ENCODE assay signal across 33 cellular contexts in the genomic region with DNA sequence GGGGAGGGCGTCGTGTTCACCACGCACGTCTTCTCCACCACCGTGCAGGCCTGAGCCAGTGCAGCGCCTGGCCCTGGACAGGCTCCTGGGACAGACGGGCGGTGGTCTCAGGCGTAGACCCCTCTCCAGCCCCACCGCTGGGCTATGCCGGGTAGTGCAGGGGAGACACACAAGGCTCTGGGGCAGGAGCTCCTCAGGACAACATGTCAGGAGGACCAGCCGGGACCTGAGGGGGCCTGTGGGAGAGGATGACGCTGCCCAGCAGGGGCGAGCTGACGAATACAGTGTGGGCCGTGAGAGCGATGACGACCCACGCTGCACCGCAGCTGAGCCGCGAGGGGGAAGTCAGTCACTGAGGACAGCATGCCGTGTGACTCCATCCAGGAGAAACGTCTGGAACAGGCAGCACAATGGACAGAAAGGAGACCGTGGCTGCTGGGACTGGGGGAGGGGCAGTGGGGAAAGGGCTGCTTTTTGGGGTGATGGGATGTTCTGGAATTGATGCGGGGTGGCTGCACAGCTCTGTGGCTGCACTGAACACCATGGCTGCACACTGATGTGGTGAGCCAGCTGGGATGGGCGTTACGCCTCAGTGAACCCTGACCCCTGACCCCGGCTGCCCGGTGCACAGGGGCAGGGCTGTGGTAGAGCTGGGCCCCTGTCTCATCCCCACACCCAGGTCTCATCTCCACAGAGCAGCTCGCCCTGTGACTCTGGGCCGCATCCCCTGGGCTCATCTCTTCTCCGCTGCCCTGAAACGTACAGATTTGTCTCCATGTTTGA. TPM values are rescaled to one million over a fixed set of nuclear protein-coding genes. Genes with fewer than 3 reads are reported as not detected.
DNase-seq lines count a peak whose midpoint lies in the region; ATAC-seq, FAIRE-seq and TF ChIP-seq lines count a peak whose summit lies in the region.
"Had no signal": no experiment of that assay in that cellular context is flagged by ENCODE, and none has a peak within 500 bp of the region (broad histone marks: within the 10 kb centered on the region; RNA-seq: fewer than 3 reads in every experiment).

No MANE protein-coding gene starts in this region.

- no peak overlapping the region for H2AFZ ChIP-seq in HepG2 (ENCODE audit: low read length)

- no peaks in the 10 kb centered on the region for H3K79me2 ChIP-seq in HepG2 (ENCODE audit: insufficient read depth, low read length)

- H3K4me2 ChIP-seq in HepG2 (ENCODE audit: low read depth, low read length): no peak overlapping the region

- H3K9me3 Mint-ChIP-seq in WTC11: no peaks in the 10 kb centered on the region
- H3K9me3 Mint-ChIP-seq: CD8-positive, alpha-beta T cell; dendritic cell treated with granulocyte-macrophage colony-stimulating factor and Interleukin-4, amounts not matched to agents 40 ng/mL and 50 ng/mL, for 4 days; naive B cell; stimulated activated naive B cell treated with anti-CD40 and anti-IgM and Interleukin-4, amounts not matched to agents 10 μg/mL and 1 μg/mL and 100 μg/mL, for 72 hours had no signal

- no peak for TF ChIP-seq EP300 in HepG2 (IDR thresholded peaks at IDR 0.05; ENCODE audit: low read depth in 2 of 2, low read length in 2 of 2)
- no peak for TF ChIP-seq EP300 in HepG2 (CRISPR knock-in tag; IDR thresholded peaks at IDR 0.05; ENCODE audit: borderline replicate concordance)

- CTCF ChIA-PET in HepG2 (lab: Yijun Ruan, JAX; ENCODE audit: low intra/inter-chr PET ratio, low total read pairs): no interaction called here
- CTCF ChIA-PET in WTC11 (lab: Charles Lee): interaction anchor here (0.5 to 1.7 kb wide), 8 partner anchors 12 to 34 kb away, joined by 3 to 7 read pairs (median 6); a partner anchor contains a TSS

- no peaks in the 10 kb centered on the region for H3K9me3 ChIP-seq in HepG2 (ENCODE audit: low read length)
- H3K9me3 ChIP-seq in right lobe of liver: no peaks in the 10 kb centered on the region
- H3K9me3 ChIP-seq in kidney (ENCODE audit: control insufficient read depth in 1 of 2, low read length in 2 of 2): no peaks in the 10 kb centered on the region
- H3K9me3 ChIP-seq: BE2C, ovary, Peyer's patch, suprapubic skin, uterus had no signal

- no peak for TF ChIP-seq RAD21 in HepG2 (CRISPR knock-in tag; IDR thresholded peaks at IDR 0.05)

- H3K36me3 ChIP-seq in HepG2 (replicated peaks in 1 of 2; ENCODE audit: control insufficient read depth in 1 of 2, insufficient read depth in 2 of 2, low read length in 2 of 2): peaks cover 43 to 84% of the 10 kb centered on the region in 2 experiments; a peak in 4 of 5 replicates
- peaks cover 0 to 29% (median 16%) of the 10 kb centered on the region in 4 donors for H3K36me3 ChIP-seq in right lobe of liver
- peaks cover 20 to 47% of the 10 kb centered on the region in 2 donors for H3K36me3 ChIP-seq in kidney (ENCODE audit: control insufficient read depth in 1 of 2, insufficient read depth in 2 of 2, low read length in 2 of 2)
- H3K36me3 ChIP-seq: ovary, uterus had no signal

- H3K4me1 Mint-ChIP-seq in WTC11: no peaks in the 10 kb centered on the region
- H3K4me1 Mint-ChIP-seq: activated CD4-positive, alpha-beta T cell treated with anti-CD3 and anti-CD28 coated beads for 36 hours; naive B cell; stimulated activated naive B cell treated with anti-CD40 and anti-IgM and Interleukin-4, amounts not matched to agents 10 μg/mL and 1 μg/mL and 100 μg/mL, for 72 hours had no signal

- WGBS in HepG2 (ENCODE audit: low lambda C conversion rate): 97% methylated on average over 28 of the region's 34 CpGs
- WGBS in right lobe of liver (ENCODE audit: insufficient coverage, low coverage, low lambda C conversion rate, missing lambda C conversion rate): 93% methylated on average over 9 of the region's 34 CpGs

- H3K27ac ChIP-seq in HepG2 (ENCODE audit: extremely low read length, insufficient read depth, low read length): no peak overlapping the region
- H3K27ac ChIP-seq in right lobe of liver: no peak overlapping the region
- H3K27ac ChIP-seq in kidney (ENCODE audit: low read depth in 2 of 2, low read length in 2 of 2): no peak overlapping the region
- H3K27ac ChIP-seq: ovary, Peyer's patch, skin epidermis, suprapubic skin, uterus had no signal

- no peak overlapping the region for H3K27ac Mint-ChIP-seq in WTC11
- H3K27ac Mint-ChIP-seq: activated CD4-positive, alpha-beta T cell treated with anti-CD3 and anti-CD28 coated beads for 36 hours; CD8-positive, alpha-beta T cell; dendritic cell treated with granulocyte-macrophage colony-stimulating factor and Interleukin-4, amounts not matched to agents 40 ng/mL and 50 ng/mL, for 4 days had no signal

- H3K4me3 Mint-ChIP-seq in WTC11: no peak overlapping the region
- H3K4me3 Mint-ChIP-seq: activated CD4-positive, alpha-beta T cell treated with anti-CD3 and anti-CD28 coated beads for 36 hours; CD8-positive, alpha-beta T cell; dendritic cell treated with granulocyte-macrophage colony-stimulating factor and Interleukin-4, amounts not matched to agents 40 ng/mL and 50 ng/mL, for 4 days; naive B cell; stimulated activated naive B cell treated with anti-CD40 and anti-IgM and Interleukin-4, amounts not matched to agents 10 μg/mL and 1 μg/mL and 100 μg/mL, for 72 hours had no signal

- H3K36me3 Mint-ChIP-seq in WTC11: peaks cover 70% of the 10 kb centered on the region

- ATAC-seq in HepG2 (peak; percentile 13; the same call in 1 of the 3 replicates), right lobe of liver (no peak), WTC11 (peak; percentile 76)
- ATAC-seq: activated CD4-positive, alpha-beta T cell treated with anti-CD3 and anti-CD28 coated beads for 36 hours; CD8-positive, alpha-beta T cell; esophagus mucosa; stimulated activated naive B cell treated with anti-CD40 and anti-IgM and Interleukin-4, amounts not matched to agents 10 μg/mL and 1 μg/mL and 100 μg/mL, for 72 hours had no signal

- POLR2A ChIA-PET in HepG2 (lab: Yijun Ruan, JAX): no interaction called here
- POLR2A ChIA-PET in WTC11 (lab: Charles Lee): interaction anchor here (0.6 kb wide), 2 partner anchors 9 to 174 kb away, joined by 5 read pairs; no protein-coding TSS in a partner anchor

- BruUV-seq in HepG2 (replicated peaks; lab: Mats Ljungman, UMichigan): no TSS peak

- H3K9ac ChIP-seq in HepG2 (ENCODE audit: insufficient read depth, low read depth, low read length) (no peak overlapping the region), kidney (ENCODE audit: low read length in 2 of 2) (no peak overlapping the region)

- TF ChIP-seq CTCF in HepG2 (CRISPR knock-in tag; IDR thresholded peaks at IDR 0.05) (no peak), right lobe of liver (IDR thresholded peaks at IDR 0.05) (no peak), WTC11 (IDR thresholded peaks at IDR 0.05) (no peak), kidney (IDR thresholded peaks at IDR 0.05; ENCODE audit: borderline replicate concordance, extremely low read depth, insufficient read depth) (no peak)

- FAIRE-seq in HepG2 (lab: Jason Lieb, UNC) (no peak), kidney (lab: Jason Lieb, UNC) (no peak)
- FAIRE-seq: GM12892, keratinocyte had no signal

- H3K4me1 ChIP-seq in HepG2 (ENCODE audit: insufficient read depth, low read length): no peaks in the 10 kb centered on the region
- peaks cover 0 to 10% (median 3%) of the 10 kb centered on the region in 4 donors for H3K4me1 ChIP-seq in right lobe of liver
- no peaks in the 10 kb centered on the region for H3K4me1 ChIP-seq in kidney (ENCODE audit: control insufficient read depth in 1 of 2, insufficient read depth in 1 of 2, low read depth in 1 of 2, low read length in 2 of 2)
- H3K4me1 ChIP-seq: BE2C, Peyer's patch, suprapubic skin, uterus had no signal

- in situ Hi-C loops in HepG2 (cut with HindIII; ENCODE audit: extremely low pct_ligation_motif_present, low pct_unique_long_range_greater_than_20kb): no loop called here
- in situ Hi-C loops in G401 (cut with HindIII; ENCODE audit: low sequenced_read_pairs): no loop called here

- intact Hi-C loops in HepG2 (cut with micrococcal nuclease; ENCODE audit: unreplicated experiment): no loop called here
- intact Hi-C loops in right lobe of liver (cut with DNase I): no loop called here
- intact Hi-C loops in kidney (cut with DNase I): no loop called here

- H4K20me1 ChIP-seq in HepG2 (ENCODE audit: insufficient read depth, low read length): no peaks in the 10 kb centered on the region

- no peak for DNase-seq in HepG2 (ENCODE audit: low spot score)
- DNase-seq in right lobe of liver: no peak
- peak; percentile 60 for DNase-seq in WTC11 (ENCODE audit: low spot score)
- DNase-seq in kidney: peak; percentile 56
- no peak for DNase-seq in activated CD4-positive, alpha-beta T cell treated with anti-CD3 and anti-CD28 coated beads, Interleukin-2, amount 50 U/mL, for 4 hours
- no peak for DNase-seq in G401 (ENCODE audit: low spot score)
- DNase-seq in amniotic stem cell (lab: John Stamatoyannopoulos, UW): no peak
- DNase-seq: ACHN; activated CD4-positive, alpha-beta T cell treated with anti-CD3 and anti-CD28 coated beads for 36 hours; activated CD8-positive, alpha-beta memory T cell treated with anti-CD3 and anti-CD28 coated beads for 24 hours; activated effector memory CD4-positive, alpha-beta T cell treated with Interleukin-2 at 50 U/mL for 16 hours; BE2C; CD8-positive, alpha-beta T cell; DMS 273 treated with DMSO at 0.1 percent for 48 hours; head of caudate nucleus; IMR-90; midbrain; naive B cell; NCI-H2107; NCI-H345; NCI-H69; ovary; Peyer's patch; SIG-M5; stimulated activated naive B cell treated with anti-CD40 and anti-IgM and Interleukin-4, amounts not matched to agents 10 μg/mL and 1 μg/mL and 100 μg/mL, for 72 hours; SW 1271; uterus had no signal

- H3K4me3 ChIP-seq in HepG2 (replicated peaks in 1 of 3; ENCODE audit: insufficient read depth in 1 of 3, low read depth in 2 of 3, low read length in 3 of 3) (no peak overlapping the region), right lobe of liver (no peak overlapping the region), kidney (ENCODE audit: low read length in 2 of 2) (no peak overlapping the region)
- H3K4me3 ChIP-seq: ovary, Peyer's patch, skin epidermis, suprapubic skin, uterus had no signal

- H3K27me3 Mint-ChIP-seq in WTC11 (ENCODE audit: low read depth): no peaks in the 10 kb centered on the region
- H3K27me3 Mint-ChIP-seq: activated CD4-positive, alpha-beta T cell treated with anti-CD3 and anti-CD28 coated beads for 36 hours; dendritic cell treated with granulocyte-macrophage colony-stimulating factor and Interleukin-4, amounts not matched to agents 40 ng/mL and 50 ng/mL, for 4 days; naive B cell; stimulated activated naive B cell treated with anti-CD40 and anti-IgM and Interleukin-4, amounts not matched to agents 10 μg/mL and 1 μg/mL and 100 μg/mL, for 72 hours had no signal

- TF ChIP-seq POLR2A in HepG2 (IDR thresholded peaks at IDR 0.05; ENCODE audit: insufficient read depth in 1 of 2, low read depth in 2 of 2, low read length in 2 of 2) (no peak; a peak in 1 of 4 replicates), right lobe of liver (IDR thresholded peaks at IDR 0.05) (no peak)

- H3K27me3 ChIP-seq in HepG2 (ENCODE audit: control insufficient read depth in 1 of 2, insufficient read depth in 2 of 2, low read length in 2 of 2) (no peaks in the 10 kb centered on the region), right lobe of liver (no peaks in the 10 kb centered on the region)
- H3K27me3 ChIP-seq: BE2C, ovary, Peyer's patch, suprapubic skin, uterus had no signal

RNA-seq across cellular contexts. Expression of a gene that starts 20.2 kb away (rescaled TPM):
- total RNA-seq in HepG2 (2016; rRNA removed; fragmentation: Illumina TruSeq; extraction: Trizol): 3.7 and 7.1 TPM in 2 replicates
- total RNA-seq in HepG2 (2016; cell fraction: cytosol; rRNA removed; fragmentation: Illumina TruSeq; extraction: Trizol; ENCODE audit: low read depth): 9.5 and 9.7 TPM in 2 replicates
- total RNA-seq in HepG2 (2016; cell fraction: insoluble cytoplasmic fraction; rRNA removed; fragmentation: Illumina TruSeq; extraction: Trizol): 4.1 and 7.3 TPM in 2 replicates
- 11.1 and 12.4 TPM in 2 replicates for total RNA-seq in HepG2 (2016; cell fraction: membrane; rRNA removed; fragmentation: Illumina TruSeq; extraction: Trizol)
- 11.8 and 13.6 TPM in 2 replicates for total RNA-seq in HepG2 (2016; cell fraction: nucleus; rRNA removed; fragmentation: Illumina TruSeq; extraction: Trizol)
- polyA plus RNA-seq in HepG2 (2011; rRNA removed): 11.1 and 13.0 TPM in 2 replicates
- polyA plus RNA-seq in HepG2 (2011; cell fraction: cytosol; rRNA removed): 5.4 and 7.4 TPM in 2 replicates
- polyA plus RNA-seq in HepG2 (2011; cell fraction: nucleus; rRNA removed): 37.1 and 37.7 TPM in 2 replicates
- polyA plus RNA-seq in HepG2 (2012): 7.2 and 10.3 TPM in 2 replicates
- polyA plus RNA-seq in HepG2 (2016; cell fraction: cytosol; fragmentation: Illumina TruSeq; extraction: Trizol; ENCODE audit: low read depth): 10.1 and 11.6 TPM in 2 replicates
- 2.9 and 3.5 TPM in 2 replicates for polyA plus RNA-seq in HepG2 (2016; cell fraction: insoluble cytoplasmic fraction; fragmentation: Illumina TruSeq; extraction: Trizol; ENCODE audit: low read depth)
- polyA plus RNA-seq in HepG2 (2016; cell fraction: membrane; fragmentation: Illumina TruSeq; extraction: Trizol; ENCODE audit: low read depth): 9.6 and 10.1 TPM in 2 replicates
- 15.7 and 20.9 TPM in 2 replicates for polyA plus RNA-seq in HepG2 (2016; cell fraction: nucleus; fragmentation: Illumina TruSeq; extraction: Trizol; ENCODE audit: insufficient read depth, low read depth)
- 12.4 and 52.9 TPM in 2 replicates for polyA minus RNA-seq in HepG2 (2011; rRNA and poly(A)+ RNA removed; ENCODE audit: low replicate concordance)
- 3.9 and 4.6 TPM in 2 replicates for polyA minus RNA-seq in HepG2 (2011; cell fraction: cytosol; rRNA and poly(A)+ RNA removed)
- polyA minus RNA-seq in HepG2 (2011; cell fraction: nucleus; rRNA and poly(A)+ RNA removed): 13.1 and 20.5 TPM in 2 replicates
- 1 to 10 TPM; 1.4 to 6.2 (median 3.1) TPM for total RNA-seq in right lobe of liver
- 13.5 to 15.7 TPM (median 13.9 TPM) in 3 replicates for total RNA-seq in WTC11 (2021)
- 16.1 TPM for total RNA-seq in kidney
- 116 TPM for polyA plus RNA-seq in kidney (ENCODE audit: insufficient read depth, low read depth, low replicate concordance)
- total RNA-seq in G401 (2014; rRNA removed; shearing (Covaris generic)): 9.4 and 15.4 TPM in 2 replicates

RNA-seq across cellular contexts. Expression of a gene that starts 42.6 kb away (rescaled TPM):
- total RNA-seq in HepG2 (2016; rRNA removed; fragmentation: Illumina TruSeq; extraction: Trizol) (112 and 127 TPM in 2 replicates), right lobe of liver (100 to 1,000 TPM in 4 of 6 experiments, 10 to 100 TPM in 2; 93.4 to 169 (median 123) TPM), WTC11 (2021) (275 to 290 TPM (median 285 TPM) in 3 replicates), kidney (86.3 TPM)
- 28.9 and 31.8 TPM in 2 replicates for total RNA-seq in HepG2 (2016; cell fraction: cytosol; rRNA removed; fragmentation: Illumina TruSeq; extraction: Trizol; ENCODE audit: low read depth)
- total RNA-seq in HepG2 (2016; cell fraction: insoluble cytoplasmic fraction; rRNA removed; fragmentation: Illumina TruSeq; extraction: Trizol): 104 and 130 TPM in 2 replicates
- total RNA-seq in HepG2 (2016; cell fraction: membrane; rRNA removed; fragmentation: Illumina TruSeq; extraction: Trizol): 40.6 and 42.7 TPM in 2 replicates
- 81.3 and 97.5 TPM in 2 replicates for total RNA-seq in HepG2 (2016; cell fraction: nucleus; rRNA removed; fragmentation: Illumina TruSeq; extraction: Trizol)
- polyA plus RNA-seq in HepG2 (2011; rRNA removed) (240 and 283 TPM in 2 replicates), kidney (ENCODE audit: insufficient read depth, low read depth, low replicate concordance) (88.8 TPM)
- polyA plus RNA-seq in HepG2 (2011; cell fraction: cytosol; rRNA removed): 125 and 163 TPM in 2 replicates
- polyA plus RNA-seq in HepG2 (2011; cell fraction: nucleus; rRNA removed): 405 and 449 TPM in 2 replicates
- polyA plus RNA-seq in HepG2 (2012): 173 and 189 TPM in 2 replicates
- 15.5 and 18.4 TPM in 2 replicates for polyA plus RNA-seq in HepG2 (2016; cell fraction: cytosol; fragmentation: Illumina TruSeq; extraction: Trizol; ENCODE audit: low read depth)
- 106 and 121 TPM in 2 replicates for polyA plus RNA-seq in HepG2 (2016; cell fraction: insoluble cytoplasmic fraction; fragmentation: Illumina TruSeq; extraction: Trizol; ENCODE audit: low read depth)
- 25.7 and 26.7 TPM in 2 replicates for polyA plus RNA-seq in HepG2 (2016; cell fraction: membrane; fragmentation: Illumina TruSeq; extraction: Trizol; ENCODE audit: low read depth)
- polyA plus RNA-seq in HepG2 (2016; cell fraction: nucleus; fragmentation: Illumina TruSeq; extraction: Trizol; ENCODE audit: insufficient read depth, low read depth): 169 and 193 TPM in 2 replicates
- 623 and 697 TPM in 2 replicates for polyA minus RNA-seq in HepG2 (2011; rRNA and poly(A)+ RNA removed; ENCODE audit: low replicate concordance)
- 98.0 and 120 TPM in 2 replicates for polyA minus RNA-seq in HepG2 (2011; cell fraction: cytosol; rRNA and poly(A)+ RNA removed)
- 105 and 109 TPM in 2 replicates for polyA minus RNA-seq in HepG2 (2011; cell fraction: nucleus; rRNA and poly(A)+ RNA removed)
- total RNA-seq in G401 (2014; rRNA removed; shearing (Covaris generic)): 75.6 and 93.8 TPM in 2 replicates

Comparison
In these comparisons a context has a peak if more than half of its experiments do, and no peak if none do; other contexts are left out.
1. ATAC-seq: peak in HepG2 (single experiment) and WTC11 (single experiment); none in right lobe of liver (0 of 4).
2. DNase-seq: peak in WTC11 (single experiment) and kidney (single experiment); none in HepG2 (single experiment), right lobe of liver (0 of 3), activated CD4-positive, alpha-beta T cell treated with anti-CD3 and anti-CD28 coated beads, Interleukin-2, amount 50 U/mL, for 4 hours (0 of 2), G401 (single experiment) and amniotic stem cell (single experiment).